ENCODE assay signal across 1 cellular context in the genomic region with DNA sequence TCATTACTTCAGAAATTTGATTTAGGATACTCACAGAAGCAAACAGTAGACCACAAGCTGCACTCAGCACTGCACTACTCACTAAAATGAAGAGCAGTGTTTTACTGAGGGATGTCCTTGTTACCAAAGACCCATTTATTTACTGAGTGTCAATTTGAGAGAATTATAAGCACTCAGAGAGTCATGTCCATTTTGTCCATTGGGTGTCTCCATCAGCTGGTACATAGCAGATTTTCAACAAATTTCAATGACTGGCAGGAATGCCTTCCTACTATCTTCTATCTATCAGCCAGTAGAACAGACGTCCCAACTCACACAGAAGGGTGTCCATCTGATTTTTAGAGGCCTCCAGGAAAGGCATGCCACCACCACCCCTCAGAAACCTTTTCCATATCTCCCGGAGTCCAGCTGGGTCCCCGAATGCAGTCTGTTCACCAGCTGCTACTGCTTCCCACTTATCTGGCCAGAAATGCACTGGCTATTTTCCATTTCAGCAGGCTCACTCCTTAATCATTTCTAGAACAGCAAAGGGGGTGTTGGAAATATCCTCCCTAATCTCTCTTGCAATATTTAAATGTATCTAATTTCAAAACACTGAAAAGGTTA.
TF ChIP-seq lines count a peak whose summit lies in the region.

No MANE protein-coding gene starts in this region.

TF ChIP-seq in WTC11, 78 proteins besides CTCF, POLR2A, EP300 and RAD21 (continued from another document):
- TF ChIP-seq, protein P1, sequence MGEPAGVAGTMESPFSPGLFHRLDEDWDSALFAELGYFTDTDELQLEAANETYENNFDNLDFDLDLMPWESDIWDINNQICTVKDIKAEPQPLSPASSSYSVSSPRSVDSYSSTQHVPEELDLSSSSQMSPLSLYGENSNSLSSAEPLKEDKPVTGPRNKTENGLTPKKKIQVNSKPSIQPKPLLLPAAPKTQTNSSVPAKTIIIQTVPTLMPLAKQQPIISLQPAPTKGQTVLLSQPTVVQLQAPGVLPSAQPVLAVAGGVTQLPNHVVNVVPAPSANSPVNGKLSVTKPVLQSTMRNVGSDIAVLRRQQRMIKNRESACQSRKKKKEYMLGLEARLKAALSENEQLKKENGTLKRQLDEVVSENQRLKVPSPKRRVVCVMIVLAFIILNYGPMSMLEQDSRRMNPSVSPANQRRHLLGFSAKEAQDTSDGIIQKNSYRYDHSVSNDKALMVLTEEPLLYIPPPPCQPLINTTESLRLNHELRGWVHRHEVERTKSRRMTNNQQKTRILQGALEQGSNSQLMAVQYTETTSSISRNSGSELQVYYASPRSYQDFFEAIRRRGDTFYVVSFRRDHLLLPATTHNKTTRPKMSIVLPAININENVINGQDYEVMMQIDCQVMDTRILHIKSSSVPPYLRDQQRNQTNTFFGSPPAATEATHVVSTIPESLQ (CRISPR knock-in tag; IDR thresholded peaks at IDR 0.05): no peak
